In genomic region chr3:100650651-100651611, GRCh38 we compare ENCODE assay signal across 8 cellular contexts. TPM values are rescaled to one million over a fixed set of nuclear protein-coding genes. Genes with fewer than 3 reads are reported as not detected.
A peak's percentile ranks its signal among the peaks of the same experiment; 100 is the strongest.
DNase-seq lines count a peak whose midpoint lies in the region; ATAC-seq, FAIRE-seq and TF ChIP-seq lines count a peak whose summit lies in the region.

No MANE protein-coding gene starts in this region.

- H3K4me1 ChIP-seq in PC-3 (ENCODE audit: insufficient read depth, low read length): peaks cover 24% of the 10 kb centered on the region
- H3K4me1 ChIP-seq in kidney (ENCODE audit: control insufficient read depth in 1 of 2, insufficient read depth in 1 of 2, low read depth in 1 of 2, low read length in 2 of 2): no peaks in the 10 kb centered on the region

- intact Hi-C loops in PC-3 (cut with micrococcal nuclease) (loop anchor here (1.0 kb wide), 1 partner anchor 59 kb away; no protein-coding TSS in a partner anchor), kidney (cut with DNase I) (no loop called here)

- CTCF ChIA-PET in PC-3 (lab: Charles Lee): interaction anchor here (0.7 kb wide), 1 partner anchor 148 kb away, joined by 4 read pairs; no protein-coding TSS in a partner anchor

- H3K9me2 ChIP-seq in PC-3 (replicated peaks; ENCODE audit: low read length): no peaks in the 10 kb centered on the region

- no peaks in the 10 kb centered on the region for H3K9me3 ChIP-seq in PC-3 (ENCODE audit: low read length)
- H3K9me3 ChIP-seq in kidney (ENCODE audit: control insufficient read depth in 1 of 2, low read length in 2 of 2): no peaks in the 10 kb centered on the region

- no peaks in the 10 kb centered on the region for H3F3A ChIP-seq in PC-3 (ENCODE audit: low read length, unreplicated experiment)

- no peaks in the 10 kb centered on the region for H4K20me1 ChIP-seq in PC-3 (ENCODE audit: low read length)

- DNase-seq in Ammon's horn (ENCODE audit: low spot score) (peak; percentile 20), PC-3 (peak; percentile 90), fibroblast of mammary gland (ENCODE audit: low read depth) (peak; percentile 88), endothelial cell (ENCODE audit: low spot score) (no peak), kidney (no peak)

- no peak for FAIRE-seq in kidney (lab: Jason Lieb, UNC)

- BruUV-seq in PC-3 (replicated peaks; lab: Mats Ljungman, UMichigan): no TSS peak

- no peaks in the 10 kb centered on the region for H3K9me3 Mint-ChIP-seq in stimulated activated naive CD8-positive, alpha-beta T cell treated with anti-CD3 and anti-CD28 coated beads, Interleukin-15, Interleukin-2, amounts not matched to agents 100 ng/mL and 50 ng/mL, for 24 hours
- H3K9me3 Mint-ChIP-seq in endothelial cell (ENCODE audit: unreplicated experiment): no peaks in the 10 kb centered on the region

- no peaks in the 10 kb centered on the region for H3K27me3 Mint-ChIP-seq in stimulated activated naive CD8-positive, alpha-beta T cell treated with anti-CD3 and anti-CD28 coated beads, Interleukin-15, Interleukin-2, amounts not matched to agents 100 ng/mL and 50 ng/mL, for 24 hours
- H3K27me3 Mint-ChIP-seq in endothelial cell (ENCODE audit: unreplicated experiment): no peaks in the 10 kb centered on the region

- H3K27ac Mint-ChIP-seq in stimulated activated naive CD8-positive, alpha-beta T cell treated with anti-CD3 and anti-CD28 coated beads, Interleukin-15, Interleukin-2, amounts not matched to agents 100 ng/mL and 50 ng/mL, for 24 hours: peak overlapping the region; percentile 67
- H3K27ac Mint-ChIP-seq in endothelial cell (ENCODE audit: unreplicated experiment): no peak overlapping the region

- H3K36me3 ChIP-seq in PC-3 (ENCODE audit: low read depth, low read length) (no peaks in the 10 kb centered on the region), kidney (ENCODE audit: control insufficient read depth in 1 of 2, insufficient read depth in 2 of 2, low read length in 2 of 2) (no peaks in the 10 kb centered on the region)

- no peaks in the 10 kb centered on the region for H3K27me3 ChIP-seq in PC-3 (ENCODE audit: low read length)

- H3K9ac ChIP-seq in PC-3 (ENCODE audit: low read length) (peak overlapping the region; percentile 48), kidney (ENCODE audit: low read length in 2 of 2) (no peak overlapping the region)

- H3K4me1 Mint-ChIP-seq in stimulated activated naive CD8-positive, alpha-beta T cell treated with anti-CD3 and anti-CD28 coated beads, Interleukin-15, Interleukin-2, amounts not matched to agents 100 ng/mL and 50 ng/mL, for 24 hours (ENCODE audit: low read depth): peaks cover 14% of the 10 kb centered on the region
- H3K4me1 Mint-ChIP-seq in endothelial cell (ENCODE audit: unreplicated experiment): peaks cover 5% of the 10 kb centered on the region

- H3K27ac ChIP-seq in PC-3 (ENCODE audit: low read length) (peak overlapping the region; percentile 90), kidney (ENCODE audit: low read depth in 2 of 2, low read length in 2 of 2) (no peak overlapping the region)

- peak overlapping the region; percentile 50 for H3K4me3 Mint-ChIP-seq in stimulated activated naive CD8-positive, alpha-beta T cell treated with anti-CD3 and anti-CD28 coated beads, Interleukin-15, Interleukin-2, amounts not matched to agents 100 ng/mL and 50 ng/mL, for 24 hours
- no peak overlapping the region for H3K4me3 Mint-ChIP-seq in endothelial cell (ENCODE audit: unreplicated experiment)

- peak overlapping the region; percentile 87 for H3K4me2 ChIP-seq in PC-3 (ENCODE audit: low read length)

- H3K79me2 ChIP-seq in PC-3 (ENCODE audit: low read length): no peaks in the 10 kb centered on the region

- H2AFZ ChIP-seq in PC-3 (ENCODE audit: low read length): peak overlapping the region; percentile 45

- H3K4me3 ChIP-seq in PC-3 (ENCODE audit: low read length) (peak overlapping the region; percentile 61), fibroblast of mammary gland (ENCODE audit: control insufficient read depth, low read depth, low read length) (peak overlapping the region; percentile 22), kidney (ENCODE audit: low read length in 2 of 2) (no peak overlapping the region)

- H3K36me3 Mint-ChIP-seq in stimulated activated naive CD8-positive, alpha-beta T cell treated with anti-CD3 and anti-CD28 coated beads, Interleukin-15, Interleukin-2, amounts not matched to agents 100 ng/mL and 50 ng/mL, for 24 hours (ENCODE audit: low read depth): no peaks in the 10 kb centered on the region
- no peaks in the 10 kb centered on the region for H3K36me3 Mint-ChIP-seq in endothelial cell (ENCODE audit: low read depth, unreplicated experiment)

- TF ChIP-seq CTCF in PC-3 (conservative IDR thresholded peaks at IDR 0.05; ENCODE audit: low read depth, low read length): peak; percentile 55
- TF ChIP-seq CTCF in fibroblast of mammary gland (conservative IDR thresholded peaks at IDR 0.05; ENCODE audit: control insufficient read depth, insufficient read depth, low read depth, low read length): peak; percentile 38
- no peak for TF ChIP-seq CTCF in endothelial cell (IDR thresholded peaks at IDR 0.05; ENCODE audit: unreplicated experiment)
- TF ChIP-seq CTCF in kidney (IDR thresholded peaks at IDR 0.05; ENCODE audit: borderline replicate concordance, extremely low read depth, insufficient read depth): no peak

- POLR2A ChIA-PET in PC-3 (lab: Charles Lee; ENCODE audit: unreplicated experiment): no interaction called here

- ATAC-seq in GM18873 (IDR thresholded peaks at IDR 0.05; ENCODE audit: low FRiP score, unreplicated experiment) (peak; percentile 98), HG03039 (IDR thresholded peaks at IDR 0.05; ENCODE audit: unreplicated experiment) (peak; percentile 95), PC-3 (peak; percentile 86)

RNA-seq across cellular contexts. Expression of gene ADGRG7, which starts 41.5 kb away (rescaled TPM):
- not detected in 2 replicates for total RNA-seq in PC-3 (2014; rRNA removed)
- not detected for total RNA-seq in endothelial cell (ENCODE audit: unreplicated experiment)
- not detected for total RNA-seq in kidney
- not detected for polyA plus RNA-seq in kidney (ENCODE audit: insufficient read depth, low read depth, low replicate concordance)

RNA-seq across cellular contexts. Expression of gene TFG, which starts 58.4 kb away (rescaled TPM):
- total RNA-seq in PC-3 (2014; rRNA removed): 97.9 and 106 TPM in 2 replicates
- total RNA-seq in endothelial cell (ENCODE audit: unreplicated experiment): 74.7 TPM
- total RNA-seq in kidney: 84.8 TPM
- 86.2 TPM for polyA plus RNA-seq in kidney (ENCODE audit: insufficient read depth, low read depth, low replicate concordance)

Comparison
In these comparisons a context has a peak if more than half of its experiments do, and no peak if none do; other contexts are left out.
1. DNase-seq: peak in Ammon's horn (single experiment), PC-3 (single experiment) and fibroblast of mammary gland (single experiment); none in endothelial cell (single experiment) and kidney (single experiment).
2. H3K4me3 ChIP-seq: peak in PC-3 (single experiment) and fibroblast of mammary gland (single experiment); none in kidney (0 of 2).
3. CTCF ChIP-seq: peak in PC-3 (single experiment) and fibroblast of mammary gland (single experiment); none in endothelial cell (single experiment) and kidney (single experiment).
4. Peak in every context shown above with its lines, with median percentiles within 50 percentile points of each other: ATAC-seq.